ENCODE assay signal across 15 cellular contexts in the genomic region with DNA sequence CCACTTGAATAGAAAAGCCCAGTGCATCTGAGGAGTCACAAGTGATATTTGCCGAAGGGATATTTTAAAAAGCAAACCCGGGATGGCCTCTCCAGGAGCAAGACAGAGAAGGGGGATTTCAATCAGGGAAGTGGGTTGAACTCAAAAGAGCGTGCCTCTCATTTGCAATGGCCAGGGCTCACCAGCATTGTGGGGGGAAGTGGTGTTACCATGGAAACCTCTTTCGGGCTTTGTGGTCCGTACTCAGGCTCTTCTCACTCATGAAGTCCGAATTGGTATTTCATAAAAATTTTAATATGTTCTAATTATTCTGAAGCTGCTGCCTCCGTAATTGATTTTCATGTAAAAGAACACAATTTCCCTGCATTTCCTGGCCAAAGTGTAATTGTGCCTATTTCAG.
DNase-seq lines count a peak whose midpoint lies in the region; ATAC-seq and TF ChIP-seq lines count a peak whose summit lies in the region.
"Had no signal": no experiment of that assay in that cellular context is flagged by ENCODE, and none has a peak within 500 bp of the region (broad histone marks: within the 10 kb centered on the region; RNA-seq: fewer than 3 reads in every experiment).

No MANE protein-coding gene starts in this region.

- H3K27me3 Mint-ChIP-seq in central memory CD8-positive, alpha-beta T cell, result no peaks in the 10 kb centered on the region
- no peaks in the 10 kb centered on the region for H3K27me3 Mint-ChIP-seq in natural killer cell (ENCODE audit: low read depth in 2 of 2)

- peaks cover 6% of the 10 kb centered on the region for H3K9me3 Mint-ChIP-seq in central memory CD8-positive, alpha-beta T cell
- H3K9me3 Mint-ChIP-seq in natural killer cell, result peaks cover 5 to 7% of the 10 kb centered on the region in 2 donors

- peaks cover 4% of the 10 kb centered on the region for H3K36me3 Mint-ChIP-seq in central memory CD8-positive, alpha-beta T cell (ENCODE audit: insufficient read depth)
- H3K36me3 Mint-ChIP-seq in natural killer cell, result peaks cover 7% of the 10 kb centered on the region
- H3K36me3 Mint-ChIP-seq: CD14-positive monocyte; CD8-positive, alpha-beta T cell had no signal

- peak overlapping the region; percentile 74 for H3K4me3 Mint-ChIP-seq in central memory CD8-positive, alpha-beta T cell
- peak overlapping the region; percentile 81 for H3K4me3 Mint-ChIP-seq in natural killer cell
- H3K4me3 Mint-ChIP-seq: B cell; CD14-positive monocyte; CD8-positive, alpha-beta T cell; HFFc6 had no signal

- no peak for TF ChIP-seq CTCF in GM12865 (IDR thresholded peaks at IDR 0.05; ENCODE audit: insufficient read depth, low read depth, low read length, missing control alignments)
- TF ChIP-seq CTCF in natural killer cell (IDR thresholded peaks at IDR 0.05), result no peak

- peak; percentile 72 for DNase-seq in GM12865 (ENCODE audit: low read depth)
- no peak for DNase-seq in central memory CD8-positive, alpha-beta T cell (ENCODE audit: low spot score in 2 of 2)
- DNase-seq in natural killer cell, result no peak
- DNase-seq in HUDEP-2 (lab: John Stamatoyannopoulos, UW; ENCODE audit: unreplicated experiment in 76 of 76), result no peak
- no peak for DNase-seq in NOMO-1 (lab: John Stamatoyannopoulos, UW; ENCODE audit: unreplicated experiment in 2 of 2)
- DNase-seq: Caco-2; CD8-positive, alpha-beta T cell; DND-41; GDM1; HCEC 1CT; HFFc6 had no signal

- intact Hi-C loops in natural killer cell (cut with micrococcal nuclease), result loop anchor here (10.0 kb wide), 3 partner anchors 49 to 179 kb away; no protein-coding TSS in a partner anchor

- H3K27ac Mint-ChIP-seq in central memory CD8-positive, alpha-beta T cell (ENCODE audit: low read depth), result peak overlapping the region; percentile 82
- peak overlapping the region; percentile 91 to 93 for H3K27ac Mint-ChIP-seq in natural killer cell
- H3K27ac Mint-ChIP-seq: B cell, HFFc6 had no signal

- H3K4me3 ChIP-seq in GM12865 (ENCODE audit: low read depth, low read length), result no peak overlapping the region

- ATAC-seq in central memory CD8-positive, alpha-beta T cell (replicated peaks; ENCODE audit: extremely low read depth, poor library complexity, severe bottlenecking), result no peak
- ATAC-seq in natural killer cell, result peak in 1 of 3 donors; percentile 29
- ATAC-seq in GM21529 (IDR thresholded peaks at IDR 0.05; ENCODE audit: unreplicated experiment), result no peak
- ATAC-seq in GM21528 (IDR thresholded peaks at IDR 0.05; ENCODE audit: low FRiP score, unreplicated experiment), result no peak
- ATAC-seq: CD8-positive, alpha-beta T cell had no signal

- H3K4me1 Mint-ChIP-seq in central memory CD8-positive, alpha-beta T cell, result peaks cover 69% of the 10 kb centered on the region
- H3K4me1 Mint-ChIP-seq in natural killer cell, result peaks cover 79 to 80% of the 10 kb centered on the region in 2 donors
- H3K4me1 Mint-ChIP-seq: B cell, CD14-positive monocyte had no signal
